ENCODE assay signal across 9 cellular contexts in the genomic region with DNA sequence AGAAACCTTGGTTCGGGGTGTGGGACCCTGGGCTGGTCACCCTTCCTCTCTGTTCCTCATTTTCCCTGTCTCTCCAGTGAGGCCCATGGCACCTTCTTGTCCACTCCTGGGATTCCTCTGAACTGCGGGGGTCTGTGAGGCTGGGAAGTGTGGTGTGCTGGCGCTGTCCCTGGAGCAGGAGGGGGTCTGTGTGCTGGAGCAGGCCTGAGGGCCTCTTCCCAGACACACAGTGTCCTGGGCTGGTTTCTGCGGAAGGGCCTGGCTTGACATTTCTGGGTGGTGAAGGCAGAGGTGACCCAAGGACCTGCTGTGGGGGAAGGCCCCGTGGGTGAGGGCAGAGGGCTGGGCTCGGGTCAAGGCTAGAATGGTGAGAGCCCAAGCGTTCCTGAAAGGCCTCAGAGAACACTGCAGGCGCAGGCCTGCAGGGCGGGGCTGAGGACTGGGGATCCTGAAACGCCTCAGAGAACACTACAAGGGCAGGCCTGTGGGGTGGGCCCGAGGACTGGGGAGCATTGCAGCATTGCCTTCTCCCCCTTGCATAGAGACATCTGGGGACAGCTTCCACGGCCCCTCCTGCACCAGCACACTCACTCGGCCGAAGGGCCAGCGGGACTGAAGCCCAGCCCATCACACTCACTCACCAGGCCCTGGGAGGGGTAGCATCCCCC. TPM values are rescaled to one million over a fixed set of nuclear protein-coding genes. Genes with fewer than 3 reads are reported as not detected.
DNase-seq lines count a peak whose midpoint lies in the region; TF ChIP-seq lines count a peak whose summit lies in the region.
"Had no signal": no experiment of that assay in that cellular context is flagged by ENCODE, and none has a peak within 500 bp of the region (broad histone marks: within the 10 kb centered on the region; RNA-seq: fewer than 3 reads in every experiment).

No MANE protein-coding gene starts in this region.

- no peak overlapping the region for H4K8ac ChIP-seq in mesendoderm (ENCODE audit: low read depth, low read length)

- H3K27ac ChIP-seq in HUES6 (ENCODE audit: low read depth, low read length) (peak overlapping the region; percentile 81; the same call in 1 of the 2 replicates), colonic mucosa (peak overlapping the region; percentile 89), mesendoderm (ENCODE audit: low read depth, low read length) (peak overlapping the region; percentile 28)

- H3K4me1 ChIP-seq in HUES6 (ENCODE audit: control insufficient read depth, insufficient read depth, low read length) (peaks cover 37% of the 10 kb centered on the region), colonic mucosa (peaks cover 15% of the 10 kb centered on the region), mesendoderm (ENCODE audit: control insufficient read depth, low read depth, low read length) (peaks cover 6% of the 10 kb centered on the region)

- no peaks in the 10 kb centered on the region for H3K79me2 ChIP-seq in mesendoderm (ENCODE audit: control insufficient read depth, insufficient read depth, low read length)

- H3K27me3 Mint-ChIP-seq in activated naive CD8-positive, alpha-beta T cell treated with anti-CD3 and anti-CD28 coated beads for 36 hours: no peaks in the 10 kb centered on the region

- no CpG with 5 or more reads among the region's 15 CpGs for WGBS in mesendoderm (ENCODE audit: extremely low coverage, insufficient coverage, low lambda C conversion rate)

- H3K36me3 Mint-ChIP-seq in activated naive CD8-positive, alpha-beta T cell treated with anti-CD3 and anti-CD28 coated beads for 36 hours: no peaks in the 10 kb centered on the region

- DNase-seq in A172 (ENCODE audit: low spot score) (peak; percentile 76), colonic mucosa (peak; percentile 74), mesendoderm (peak; percentile 53), NOMO-1 treated with dmso at 0.1 percent for 144 hours (lab: John Stamatoyannopoulos, UW; ENCODE audit: unreplicated experiment) (no peak), head of caudate nucleus (no peak), NCI-H1930 (lab: John Stamatoyannopoulos, UW) (no peak)
- no peak for DNase-seq in activated naive CD8-positive, alpha-beta T cell treated with anti-CD3 and anti-CD28 coated beads for 36 hours
- DNase-seq: NCI-H526 had no signal

- H2BK15ac ChIP-seq in mesendoderm (replicated peaks; ENCODE audit: low read depth): no peak overlapping the region

- H3K23ac ChIP-seq in mesendoderm (ENCODE audit: low read length): no peak overlapping the region

- H3K27me3 ChIP-seq in HUES6 (ENCODE audit: control insufficient read depth, insufficient read depth, low read length) (no peaks in the 10 kb centered on the region), colonic mucosa (no peaks in the 10 kb centered on the region), mesendoderm (ENCODE audit: insufficient read depth, low read length, poor library complexity) (no peaks in the 10 kb centered on the region)

- peak overlapping the region; percentile 43 for H2BK5ac ChIP-seq in mesendoderm (ENCODE audit: low read length)

- no peak overlapping the region for H4K5ac ChIP-seq in mesendoderm (ENCODE audit: low read length)

- H3K56ac ChIP-seq in mesendoderm (ENCODE audit: low read length): peak overlapping the region; percentile 81

- no peak for TF ChIP-seq CTCF in colonic mucosa (IDR thresholded peaks at IDR 0.05)

- H3K4me3 ChIP-seq in HUES6 (ENCODE audit: low read depth, low read length) (no peak overlapping the region), colonic mucosa (no peak overlapping the region), mesendoderm (ENCODE audit: low read length) (no peak overlapping the region)

- H3K9me3 ChIP-seq in HUES6 (ENCODE audit: control insufficient read depth, insufficient read depth, low read depth, low read length) (no peaks in the 10 kb centered on the region), colonic mucosa (no peaks in the 10 kb centered on the region)

- H2AK5ac ChIP-seq in mesendoderm (ENCODE audit: low read length): no peak overlapping the region

- no peaks in the 10 kb centered on the region for H3K79me1 ChIP-seq in mesendoderm (ENCODE audit: low read length)

- H3K4me1 Mint-ChIP-seq in activated naive CD8-positive, alpha-beta T cell treated with anti-CD3 and anti-CD28 coated beads for 36 hours: peaks cover 31% of the 10 kb centered on the region

- peak overlapping the region; percentile 2 for H3K18ac ChIP-seq in mesendoderm (ENCODE audit: low read length)

- peak overlapping the region; percentile 4 for H3K4ac ChIP-seq in mesendoderm (ENCODE audit: low read depth, low read length)

- H3K4me2 ChIP-seq in mesendoderm (ENCODE audit: low read length): no peak overlapping the region

- H3K9ac ChIP-seq in HUES6 (ENCODE audit: low read length) (peak overlapping the region; percentile 75), colonic mucosa (ENCODE audit: low read depth in 2 of 2, low read length in 2 of 2) (peak overlapping the region; percentile 19 to 89), mesendoderm (ENCODE audit: low read length) (peak overlapping the region; percentile 32)

- no peak overlapping the region for H3K27ac Mint-ChIP-seq in activated naive CD8-positive, alpha-beta T cell treated with anti-CD3 and anti-CD28 coated beads for 36 hours

- H3K9me3 Mint-ChIP-seq in activated naive CD8-positive, alpha-beta T cell treated with anti-CD3 and anti-CD28 coated beads for 36 hours: no peaks in the 10 kb centered on the region

- intact Hi-C loops in colonic mucosa (cut with DNase I): no loop called here
- intact Hi-C loops in head of caudate nucleus (cut with DNase I): no loop called here

- no peak overlapping the region for H2BK120ac ChIP-seq in mesendoderm (ENCODE audit: low read depth, low read length)

- H3K36me3 ChIP-seq in HUES6 (ENCODE audit: control insufficient read depth, insufficient read depth, low read length) (no peaks in the 10 kb centered on the region), colonic mucosa (no peaks in the 10 kb centered on the region), mesendoderm (ENCODE audit: control insufficient read depth, insufficient read depth, low read length) (no peaks in the 10 kb centered on the region)

- no peak overlapping the region for H3K4me3 Mint-ChIP-seq in activated naive CD8-positive, alpha-beta T cell treated with anti-CD3 and anti-CD28 coated beads for 36 hours

RNA-seq across cellular contexts. Expression of gene BAK1, which starts 10.6 kb away (rescaled TPM):
- total RNA-seq in A172 (2014; rRNA removed; shearing (Covaris generic)): 23.1 and 27.1 TPM in 2 replicates
- total RNA-seq in colonic mucosa: 10 to 100 TPM; 72.1 to 76.6 TPM
- 20.5 TPM for polyA plus RNA-seq in mesendoderm (2013, experiment 1 of 2)
- 21.1 TPM for polyA plus RNA-seq in mesendoderm (2013, experiment 2 of 2)
- 10 to 100 TPM; 32.0 to 34.3 TPM for total RNA-seq in activated naive CD8-positive, alpha-beta T cell treated with anti-CD3 and anti-CD28 coated beads for 36 hours

RNA-seq across cellular contexts. Expression of gene ITPR3, which starts 30.5 kb away (rescaled TPM):
- 57.5 and 59.8 TPM in 2 replicates for total RNA-seq in A172 (2014; rRNA removed; shearing (Covaris generic))
- total RNA-seq in colonic mucosa: 100 to 1,000 TPM in 1 of 2 donors, 10 to 100 TPM in 1; 86.2 to 119 TPM
- polyA plus RNA-seq in mesendoderm (2013, experiment 1 of 2): 9.8 TPM
- 9.6 TPM for polyA plus RNA-seq in mesendoderm (2013, experiment 2 of 2)
- 10 to 100 TPM; 35.5 to 36.6 TPM for total RNA-seq in activated naive CD8-positive, alpha-beta T cell treated with anti-CD3 and anti-CD28 coated beads for 36 hours

Comparison
In these comparisons a context has a peak if more than half of its experiments do, and no peak if none do; other contexts are left out.
1. DNase-seq: peak in A172 (single experiment), colonic mucosa (single experiment) and mesendoderm (single experiment); none in activated naive CD8-positive, alpha-beta T cell treated with anti-CD3 and anti-CD28 coated beads for 36 hours (single experiment), NOMO-1 treated with dmso at 0.1 percent for 144 hours (single experiment), head of caudate nucleus (0 of 42) and NCI-H1930 (0 of 2).
2. H3K27ac ChIP-seq: peak in every context shown above with its lines; median percentile 89 in colonic mucosa; 81 in HUES6; 28 in mesendoderm.
3. Peak in every context shown above with its lines, with median percentiles within 50 percentile points of each other: H3K9ac ChIP-seq.